13 cellular contexts compared by ENCODE assay signal in genomic region chr3:71987089-71987735, GRCh38.
DNase-seq lines count a peak whose midpoint lies in the region; ATAC-seq, FAIRE-seq and TF ChIP-seq lines count a peak whose summit lies in the region.
"Had no signal": no experiment of that assay in that cellular context is flagged by ENCODE, and none has a peak within 500 bp of the region (broad histone marks: within the 10 kb centered on the region; RNA-seq: fewer than 3 reads in every experiment).

No MANE protein-coding gene starts in this region.

- H3K4me3 ChIP-seq in PC-9, result no peak overlapping the region
- H3K4me3 ChIP-seq in fibroblast of mammary gland (ENCODE audit: control insufficient read depth, low read depth, low read length), result no peak overlapping the region
- H3K4me3 ChIP-seq: lung, suprapubic skin had no signal

- no peaks in the 10 kb centered on the region for H3K9me3 ChIP-seq in PC-9 (ENCODE audit: insufficient read depth, low read depth)
- H3K9me3 ChIP-seq: suprapubic skin had no signal

- no peaks in the 10 kb centered on the region for H3K27me3 ChIP-seq in PC-9 (ENCODE audit: insufficient read depth, low read depth)
- H3K27me3 ChIP-seq: suprapubic skin had no signal

- BruUV-seq in PC-9 (replicated peaks; lab: Mats Ljungman, UMichigan), result no TSS peak

- no peaks in the 10 kb centered on the region for H3K9me2 ChIP-seq in PC-9 (ENCODE audit: insufficient read depth)

- FAIRE-seq in GM12892 (lab: Jason Lieb, UNC), result peak; percentile 21

- no peak overlapping the region for H3K4me2 ChIP-seq in PC-9

- H3K36me3 Mint-ChIP-seq in osteocyte (ENCODE audit: unreplicated experiment), result no peaks in the 10 kb centered on the region
- H3K36me3 Mint-ChIP-seq: T-cell had no signal

- peak; percentile 31; the same call in 1 of the 2 replicates for TF ChIP-seq CTCF in PC-9 (conservative IDR thresholded peaks at IDR 0.05)
- TF ChIP-seq CTCF in fibroblast of mammary gland (conservative IDR thresholded peaks at IDR 0.05; ENCODE audit: control insufficient read depth, insufficient read depth, low read depth, low read length), result peak; percentile 47
- peak; percentile 54 for TF ChIP-seq CTCF in osteocyte (IDR thresholded peaks at IDR 0.05)

- no peaks in the 10 kb centered on the region for H3K79me2 ChIP-seq in PC-9 (ENCODE audit: low read depth)

- no peaks in the 10 kb centered on the region for H4K20me1 ChIP-seq in PC-9 (ENCODE audit: insufficient read depth)

- POLR2A ChIA-PET in PC-9 (lab: Charles Lee; ENCODE audit: unreplicated experiment), result no interaction called here

- peaks cover 4% of the 10 kb centered on the region for H3K9me3 Mint-ChIP-seq in osteocyte (ENCODE audit: unreplicated experiment)

- H3K27ac ChIP-seq in PC-9, result no peak overlapping the region
- H3K27ac ChIP-seq: suprapubic skin had no signal

- H3K27ac Mint-ChIP-seq in osteocyte (ENCODE audit: unreplicated experiment), result no peak overlapping the region
- H3K27ac Mint-ChIP-seq: activated T-cell treated with anti-CD3 and anti-CD28 coated beads, Interleukin-2, amount 50 U/mL, for 24 hours; T-cell had no signal

- peaks cover 5% of the 10 kb centered on the region for H3K27me3 Mint-ChIP-seq in osteocyte (ENCODE audit: unreplicated experiment)
- H3K27me3 Mint-ChIP-seq: T-cell had no signal

- no peaks in the 10 kb centered on the region for H3F3A ChIP-seq in PC-9 (ENCODE audit: insufficient read depth, low read depth)

- intact Hi-C loops in PC-9 (cut with micrococcal nuclease; ENCODE audit: unreplicated experiment), result no loop called here

- H3K4me1 Mint-ChIP-seq in osteocyte (ENCODE audit: unreplicated experiment), result no peaks in the 10 kb centered on the region

- no peaks in the 10 kb centered on the region for H3K36me3 ChIP-seq in PC-9 (ENCODE audit: low read depth)
- H3K36me3 ChIP-seq: suprapubic skin had no signal

- CTCF ChIA-PET in PC-9 (lab: Charles Lee), result interaction anchor here (0.6 kb wide), 1 partner anchor 29 kb away, joined by 3 read pairs; no protein-coding TSS in a partner anchor

- H3K4me3 Mint-ChIP-seq in osteocyte (ENCODE audit: unreplicated experiment), result no peak overlapping the region
- H3K4me3 Mint-ChIP-seq: activated T-cell treated with anti-CD3 and anti-CD28 coated beads, Interleukin-2, amount 50 U/mL, for 24 hours; T-cell had no signal

- no peaks in the 10 kb centered on the region for H3K4me1 ChIP-seq in PC-9 (replicated peaks; ENCODE audit: insufficient read depth)

- no peak overlapping the region for H2AFZ ChIP-seq in PC-9

- ATAC-seq in GM21390 (IDR thresholded peaks at IDR 0.05; ENCODE audit: unreplicated experiment) (no peak), HG03432 (IDR thresholded peaks at IDR 0.05; ENCODE audit: unreplicated experiment) (no peak), HG03196 (IDR thresholded peaks at IDR 0.05; ENCODE audit: unreplicated experiment) (no peak)
- ATAC-seq: T-cell had no signal

- TF ChIP-seq POLR2A in GM12892 (IDR thresholded peaks at IDR 0.05; ENCODE audit: low read depth, low read length), result no peak

- DNase-seq in GM12892 (ENCODE audit: insufficient read length) (no peak), PC-9 (no peak), fibroblast of mammary gland (ENCODE audit: low read depth) (peak; percentile 60), osteocyte (ENCODE audit: extremely low spot score, unreplicated experiment) (no peak), NCI-H526 treated with DMSO at 0.1 percent for 48 hours (lab: John Stamatoyannopoulos, UW) (no peak)
- DNase-seq: activated T-cell treated with anti-CD3 and anti-CD28 coated beads, Interleukin-2, amount 50 U/mL, for 24 hours; effector CD8-positive, alpha-beta T cell; T-cell had no signal
